Comparison of ENCODE assay signal across 8 cellular contexts in the genomic region with DNA sequence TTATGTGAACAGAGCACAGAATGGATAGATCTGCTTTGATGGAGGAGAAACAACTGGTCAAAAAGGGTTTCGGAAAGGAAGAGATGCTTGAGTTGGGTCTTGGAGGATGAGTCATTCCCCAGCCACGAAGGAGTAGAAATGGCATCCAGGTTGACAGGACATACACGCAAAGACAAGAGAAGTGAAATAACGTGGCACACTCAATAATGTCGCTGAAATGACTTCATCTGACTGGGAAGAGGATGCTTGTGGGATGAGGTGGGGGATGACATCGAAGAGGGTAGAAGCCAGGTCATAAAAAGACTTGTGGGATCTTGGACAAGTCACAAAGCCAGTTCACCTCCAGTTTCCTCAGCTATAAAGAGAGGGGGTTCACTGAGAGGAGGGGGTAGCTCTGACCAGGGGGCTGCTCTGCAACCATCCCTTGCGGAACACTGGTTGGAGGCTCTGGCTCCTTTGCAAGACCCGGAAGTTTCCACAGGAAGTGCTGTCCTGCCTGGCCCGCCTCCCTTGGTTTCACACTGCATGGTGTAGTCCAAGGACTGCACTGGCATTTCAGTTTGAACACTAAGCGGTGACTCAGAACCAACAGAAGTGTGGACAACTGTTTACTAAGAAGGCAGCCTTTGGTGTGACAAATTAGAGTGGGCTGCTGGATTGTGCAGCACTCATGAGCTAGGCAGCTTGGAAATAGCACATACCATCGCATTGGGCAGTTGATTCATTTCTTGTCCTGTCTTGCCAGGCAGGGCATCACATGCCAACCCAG.
DNase-seq lines count a peak whose midpoint lies in the region; ATAC-seq, FAIRE-seq and TF ChIP-seq lines count a peak whose summit lies in the region.

No MANE protein-coding gene starts in this region.

- no peaks in the 10 kb centered on the region for H3K27me3 ChIP-seq in sigmoid colon

- intact Hi-C loops in activated CD4-positive, alpha-beta T cell treated with anti-CD3 and anti-CD28 coated beads, Interleukin-2, amount 10 ng/mL, durations not matched to agents 24 days and 14 days (cut with micrococcal nuclease) = loop anchor here (1.0 to 5.0 kb wide), 7 partner anchors 23 to 383 kb away; no protein-coding TSS in a partner anchor
- intact Hi-C loops in sigmoid colon (cut with DNase I) = no loop called here

- TF ChIP-seq POLR2A in sigmoid colon (IDR thresholded peaks at IDR 0.05) = no peak

- peaks cover 70% of the 10 kb centered on the region for H3K4me1 Mint-ChIP-seq in activated CD4-positive, alpha-beta T cell treated with anti-CD3 and anti-CD28 coated beads, Interleukin-2, amount 10 ng/mL, durations not matched to agents 24 days and 14 days
- peaks cover 16% of the 10 kb centered on the region for H3K4me1 Mint-ChIP-seq in activated CD4-positive, alpha-beta T cell treated with anti-CD3 and anti-CD28 coated beads, Interleukin-2, amount 10 ng/mL, durations not matched to agents 7 days and 5 days

- peak overlapping the region; percentile 73 for H3K27ac Mint-ChIP-seq in activated CD4-positive, alpha-beta T cell treated with anti-CD3 and anti-CD28 coated beads, Interleukin-2, amount 10 ng/mL, durations not matched to agents 24 days and 14 days
- no peak overlapping the region for H3K27ac Mint-ChIP-seq in activated CD4-positive, alpha-beta T cell treated with anti-CD3 and anti-CD28 coated beads, Interleukin-2, amount 10 ng/mL, durations not matched to agents 7 days and 5 days

- no peaks in the 10 kb centered on the region for H3K4me1 ChIP-seq in sigmoid colon

- POLR2A ChIA-PET in activated CD4-positive, alpha-beta T cell treated with anti-CD3 and anti-CD28 coated beads, Interleukin-2, amount 10 ng/mL, durations not matched to agents 7 days and 5 days (lab: Charles Lee) = no interaction called here

- WGBS in sigmoid colon, 2 donors = 81 to 84% methylated on average over 11 of the region's 11 CpGs

- peaks cover 2% of the 10 kb centered on the region for H3K36me3 Mint-ChIP-seq in activated CD4-positive, alpha-beta T cell treated with anti-CD3 and anti-CD28 coated beads, Interleukin-2, amount 10 ng/mL, durations not matched to agents 24 days and 14 days (ENCODE audit: low read depth)
- H3K36me3 Mint-ChIP-seq in activated CD4-positive, alpha-beta T cell treated with anti-CD3 and anti-CD28 coated beads, Interleukin-2, amount 10 ng/mL, durations not matched to agents 7 days and 5 days (ENCODE audit: low read depth) = no peaks in the 10 kb centered on the region

- H3K4me3 Mint-ChIP-seq in activated CD4-positive, alpha-beta T cell treated with anti-CD3 and anti-CD28 coated beads, Interleukin-2, amount 10 ng/mL, durations not matched to agents 24 days and 14 days = peak overlapping the region; percentile 3
- H3K4me3 Mint-ChIP-seq in activated CD4-positive, alpha-beta T cell treated with anti-CD3 and anti-CD28 coated beads, Interleukin-2, amount 10 ng/mL, durations not matched to agents 7 days and 5 days = no peak overlapping the region

- no peak for FAIRE-seq in HTR-8/SVneo (lab: Jason Lieb, UNC)

- no peak for TF ChIP-seq EP300 in sigmoid colon (IDR thresholded peaks at IDR 0.05)

- no peak overlapping the region for H3K27ac ChIP-seq in sigmoid colon

- CTCF ChIA-PET in activated CD4-positive, alpha-beta T cell treated with anti-CD3 and anti-CD28 coated beads, Interleukin-2, amount 10 ng/mL, durations not matched to agents 7 days and 5 days (lab: Charles Lee) = interaction anchor here (1.1 to 2.5 kb wide), 3 partner anchors 30 to 204 kb away, joined by 3 to 12 read pairs (median 3); partner anchors contain the start of gene EGR2

- no peak for TF ChIP-seq CTCF in sigmoid colon (IDR thresholded peaks at IDR 0.05)

- H3K27me3 Mint-ChIP-seq in activated CD4-positive, alpha-beta T cell treated with anti-CD3 and anti-CD28 coated beads, Interleukin-2, amount 10 ng/mL, durations not matched to agents 24 days and 14 days = peaks cover 6% of the 10 kb centered on the region
- H3K27me3 Mint-ChIP-seq in activated CD4-positive, alpha-beta T cell treated with anti-CD3 and anti-CD28 coated beads, Interleukin-2, amount 10 ng/mL, durations not matched to agents 7 days and 5 days = peaks cover 6% of the 10 kb centered on the region

- no peaks in the 10 kb centered on the region for H3K9me3 ChIP-seq in sigmoid colon

- ATAC-seq in HG03025 (IDR thresholded peaks at IDR 0.05; ENCODE audit: low FRiP score, unreplicated experiment) = peak; percentile 49

- H3K4me3 ChIP-seq in sigmoid colon = no peak overlapping the region

- H3K36me3 ChIP-seq in sigmoid colon = no peaks in the 10 kb centered on the region

- peak; percentile 63 for DNase-seq in activated CD4-positive, alpha-beta T cell treated with anti-CD3 and anti-CD28 coated beads, Interleukin-2, amount 10 ng/mL, durations not matched to agents 24 days and 14 days
- DNase-seq in activated CD4-positive, alpha-beta T cell treated with anti-CD3 and anti-CD28 coated beads, Interleukin-2, amount 10 ng/mL, durations not matched to agents 7 days and 5 days = no peak
- peak; percentile 75 for DNase-seq in activated CD8-positive, alpha-beta memory T cell treated with anti-CD3 and anti-CD28 coated beads, Interleukin-2, amount 50 U/mL, for 48 hours
- peak; percentile 27 to 31 for DNase-seq in stimulated activated CD8-positive, alpha-beta memory T cell treated with anti-CD3 and anti-CD28 coated beads, Interleukin-2, amount 100 ng/mL, for 48 hours (ENCODE audit: low read depth in 2 of 2)
- DNase-seq in LoVo (ENCODE audit: low spot score) (no peak), HTR-8/SVneo (ENCODE audit: insufficient read length, low spot score) (no peak), sigmoid colon (no peak)

- peaks cover 3% of the 10 kb centered on the region for H3K9me3 Mint-ChIP-seq in activated CD4-positive, alpha-beta T cell treated with anti-CD3 and anti-CD28 coated beads, Interleukin-2, amount 10 ng/mL, durations not matched to agents 24 days and 14 days
- H3K9me3 Mint-ChIP-seq in activated CD4-positive, alpha-beta T cell treated with anti-CD3 and anti-CD28 coated beads, Interleukin-2, amount 10 ng/mL, durations not matched to agents 7 days and 5 days = no peaks in the 10 kb centered on the region

Comparison
In these comparisons a context has a peak if more than half of its experiments do, and no peak if none do; other contexts are left out.
1. DNase-seq: peak in activated CD4-positive, alpha-beta T cell treated with anti-CD3 and anti-CD28 coated beads, Interleukin-2, amount 10 ng/mL, durations not matched to agents 24 days and 14 days (single experiment), activated CD8-positive, alpha-beta memory T cell treated with anti-CD3 and anti-CD28 coated beads, Interleukin-2, amount 50 U/mL, for 48 hours (single experiment) and stimulated activated CD8-positive, alpha-beta memory T cell treated with anti-CD3 and anti-CD28 coated beads, Interleukin-2, amount 100 ng/mL, for 48 hours (2 of 2); none in activated CD4-positive, alpha-beta T cell treated with anti-CD3 and anti-CD28 coated beads, Interleukin-2, amount 10 ng/mL, durations not matched to agents 7 days and 5 days (single experiment), LoVo (single experiment), HTR-8/SVneo (single experiment) and sigmoid colon (single experiment).